In genomic region chr11:123247813-123248379, GRCh38 we compare ENCODE assay signal across 12 cellular contexts. TPM values are rescaled to one million over a fixed set of nuclear protein-coding genes. Genes with fewer than 3 reads are reported as not detected.
DNase-seq lines count a peak whose midpoint lies in the region; ATAC-seq, FAIRE-seq and TF ChIP-seq lines count a peak whose summit lies in the region.
"Had no signal": no experiment of that assay in that cellular context is flagged by ENCODE, and none has a peak within 500 bp of the region (broad histone marks: within the 10 kb centered on the region; RNA-seq: fewer than 3 reads in every experiment).

No MANE protein-coding gene starts in this region.

- no TSS peak for BruUV-seq in K562 (replicated peaks; lab: Mats Ljungman, UMichigan)

- TF ChIP-seq POLR2A in K562 (conservative IDR thresholded peaks at IDR 0.05) (no peak), prostate gland (IDR thresholded peaks at IDR 0.05) (no peak)

- no peaks in the 10 kb centered on the region for H3K9me3 ChIP-seq in BLaER1 treated with 17β-estradiol and CSF1 and Interleukin-3, amounts not matched to agents 10 nM and 100 nM (replicated peaks in 1 of 11)
- no peaks in the 10 kb centered on the region for H3K9me3 ChIP-seq in HEK293 (ENCODE audit: control insufficient read depth, insufficient read depth, low read depth, low read length)
- H3K9me3 ChIP-seq in SK-N-SH = no peaks in the 10 kb centered on the region
- H3K9me3 ChIP-seq in K562 (replicated peaks; ENCODE audit: control insufficient read depth, insufficient read depth, low read depth, low read length) = no peaks in the 10 kb centered on the region
- H3K9me3 ChIP-seq in prostate gland = no peaks in the 10 kb centered on the region
- H3K9me3 ChIP-seq: BE2C, Caco-2 had no signal

- POLR2A ChIA-PET in HEK293 (lab: Yijun Ruan, JAX) (interaction anchor here (1.0 to 1.2 kb wide), 3 partner anchors 136 to 193 kb away, joined by 3 to 5 read pairs (median 3); partner anchors contain the start of gene HSPA8), SK-N-SH (lab: Yijun Ruan, JAX) (interaction anchor here (0.6 to 3.3 kb wide), 4 partner anchors 52 to 186 kb away, joined by 3 to 9 read pairs (median 7); partner anchors contain the start of genes CLMP and HSPA8), K562 (lab: Yijun Ruan, JAX) (interaction anchor here (0.8 to 1.0 kb wide), 2 partner anchors 34 to 136 kb away, joined by 3 to 4 read pairs; no protein-coding TSS in a partner anchor)

- no peak for FAIRE-seq in K562 (lab: Jason Lieb, UNC)

- no peaks in the 10 kb centered on the region for H4K20me1 ChIP-seq in BLaER1 treated with 17β-estradiol and CSF1 and Interleukin-3, amounts not matched to agents 10 nM and 100 nM
- H4K20me1 ChIP-seq in SK-N-SH (ENCODE audit: insufficient read depth) (no peaks in the 10 kb centered on the region), K562 (replicated peaks; ENCODE audit: control insufficient read depth, insufficient read depth, low read length) (peaks cover 4% of the 10 kb centered on the region; the same call in 1 of the 2 replicates)

- H3K9me2 ChIP-seq in SK-N-SH = no peaks in the 10 kb centered on the region

- H3K27me3 ChIP-seq in BLaER1 treated with 17β-estradiol and CSF1 and Interleukin-3, amounts not matched to agents 10 nM and 100 nM = no peaks in the 10 kb centered on the region
- H3K27me3 ChIP-seq in SK-N-SH (ENCODE audit: insufficient read depth) (no peaks in the 10 kb centered on the region), K562 (ENCODE audit: control insufficient read depth in 2 of 2, insufficient read depth in 2 of 2, low read length in 2 of 2) (peaks cover 0 to 30% of the 10 kb centered on the region in 2 experiments; a peak in 3 of 5 replicates), prostate gland (replicated peaks; ENCODE audit: insufficient read depth) (no peaks in the 10 kb centered on the region)
- H3K27me3 ChIP-seq: BE2C had no signal

- no peak overlapping the region for H3K9ac ChIP-seq in BLaER1 treated with 17β-estradiol and CSF1 and Interleukin-3, amounts not matched to agents 10 nM and 100 nM
- no peak overlapping the region for H3K9ac ChIP-seq in SK-N-SH
- H3K9ac ChIP-seq in K562 (ENCODE audit: insufficient read depth in 1 of 2, low read depth in 2 of 2, low read length in 2 of 2) = no peak overlapping the region

- no peaks in the 10 kb centered on the region for H3K9me1 ChIP-seq in K562 (ENCODE audit: control insufficient read depth, insufficient read depth, low read length)

- H3F3A ChIP-seq in SK-N-SH (replicated peaks; ENCODE audit: insufficient read depth) = peaks cover 3% of the 10 kb centered on the region

- in situ Hi-C loops in K562 (cut with MboI) = loop anchor here (5.0 kb wide), 1 partner anchor 131 kb away; no protein-coding TSS in a partner anchor

- TF ChIP-seq EP300 in SK-N-SH (IDR thresholded peaks at IDR 0.05; ENCODE audit: borderline replicate concordance in 1 of 2, low read depth in 1 of 2, low read length in 1 of 2) = no peak
- no peak for TF ChIP-seq EP300 in K562 (IDR thresholded peaks at IDR 0.05; ENCODE audit: low read length)

- peaks cover 8 to 74% (median 42%) of the 10 kb centered on the region in 10 experiments; a peak in 18 of 20 replicates for H3K4me1 ChIP-seq in BLaER1 treated with 17β-estradiol and CSF1 and Interleukin-3, amounts not matched to agents 10 nM and 100 nM
- no peaks in the 10 kb centered on the region for H3K4me1 ChIP-seq in HEK293 (ENCODE audit: control insufficient read depth, insufficient read depth, low read length)
- H3K4me1 ChIP-seq in SK-N-SH (ENCODE audit: control insufficient read depth in 1 of 2, insufficient read depth in 2 of 2, low read depth in 1 of 2, low read length in 1 of 2) = peaks cover 3 to 14% of the 10 kb centered on the region in 2 experiments; a peak in 2 of 4 replicates
- H3K4me1 ChIP-seq in K562 (replicated peaks in 1 of 2; ENCODE audit: control insufficient read depth in 2 of 2, insufficient read depth in 2 of 2, low read length in 2 of 2) = no peaks in the 10 kb centered on the region
- no peaks in the 10 kb centered on the region for H3K4me1 ChIP-seq in prostate gland (replicated peaks)
- H3K4me1 ChIP-seq: Caco-2 had no signal

- CTCF ChIA-PET in HEK293 (lab: Yijun Ruan, JAX) (interaction anchor here (0.6 to 6.5 kb wide), 31 partner anchors 7 to 385 kb away, joined by 3 to 261 read pairs (median 5); no protein-coding TSS in a partner anchor), SK-N-SH (lab: Yijun Ruan, JAX) (interaction anchor here (0.6 to 19.9 kb wide), 55 partner anchors 7 to 329 kb away, joined by 3 to 437 read pairs (median 6); partner anchors contain the start of gene CLMP), K562 (lab: Yijun Ruan, JAX; ENCODE audit: low intra/inter-chr PET ratio) (interaction anchor here (0.7 to 2.5 kb wide), 5 partner anchors 10 to 668 kb away, joined by 3 to 13 read pairs (median 3); no protein-coding TSS in a partner anchor)

- ATAC-seq in K562 = no peak
- no peak for ATAC-seq in GM18520 (IDR thresholded peaks at IDR 0.05; ENCODE audit: unreplicated experiment)

- H2AFZ ChIP-seq in SK-N-SH (ENCODE audit: low read depth) = peak overlapping the region; percentile 65; the same call in 1 of the 2 replicates
- no peak overlapping the region for H2AFZ ChIP-seq in K562 (ENCODE audit: low read depth, low read length)

- intact Hi-C loops in K562 (cut with micrococcal nuclease) = loop anchor here (1.0 to 5.0 kb wide), 3 partner anchors 81 to 386 kb away; no protein-coding TSS in a partner anchor
- intact Hi-C loops in prostate gland (cut with DNase I) = loop anchor here (5.0 kb wide), 1 partner anchor 136 kb away; no protein-coding TSS in a partner anchor

- no peaks in the 10 kb centered on the region for H3K36me3 ChIP-seq in BLaER1 treated with 17β-estradiol and CSF1 and Interleukin-3, amounts not matched to agents 10 nM and 100 nM
- H3K36me3 ChIP-seq in HEK293 (ENCODE audit: control insufficient read depth in 2 of 2, insufficient read depth in 1 of 2, low read length in 2 of 2) (no peaks in the 10 kb centered on the region), SK-N-SH (replicated peaks in 1 of 2; ENCODE audit: control insufficient read depth in 1 of 2, insufficient read depth in 2 of 2, low read length in 1 of 2) (no peaks in the 10 kb centered on the region), K562 (ENCODE audit: control insufficient read depth, insufficient read depth, low read length) (no peaks in the 10 kb centered on the region), prostate gland (no peaks in the 10 kb centered on the region)
- H3K36me3 ChIP-seq: BE2C had no signal

- no peak overlapping the region for H3K4me3 ChIP-seq in BLaER1 treated with 17β-estradiol and CSF1 and Interleukin-3, amounts not matched to agents 10 nM and 100 nM
- H3K4me3 ChIP-seq in HEK293 (ENCODE audit: low read depth, low read length) (no peak overlapping the region), SK-N-SH (ENCODE audit: low read depth in 2 of 2, low read length in 1 of 2) (no peak overlapping the region), K562 (no peak overlapping the region), prostate gland (no peak overlapping the region)

- H3K79me2 ChIP-seq in SK-N-SH (ENCODE audit: insufficient read depth) (no peaks in the 10 kb centered on the region), K562 (ENCODE audit: control insufficient read depth, insufficient read depth, low read length) (no peaks in the 10 kb centered on the region)

- H3K27ac ChIP-seq in BLaER1 treated with 17β-estradiol and CSF1 and Interleukin-3, amounts not matched to agents 10 nM and 100 nM = no peak overlapping the region
- H3K27ac ChIP-seq in HEK293 (ENCODE audit: extremely low read depth, low read depth, low read length) = no peak overlapping the region
- no peak overlapping the region for H3K27ac ChIP-seq in SK-N-SH (ENCODE audit: low read depth in 2 of 2, low read length in 1 of 2)
- no peak overlapping the region for H3K27ac ChIP-seq in K562 (ENCODE audit: extremely low read depth, low read depth, low read length)
- no peak overlapping the region for H3K27ac ChIP-seq in prostate gland
- H3K27ac ChIP-seq: HL-60 had no signal

- WGBS in SK-N-SH (ENCODE audit: low lambda C conversion rate) = 28% methylated on average over 6 of the region's 6 CpGs
- WGBS in K562 (ENCODE audit: insufficient coverage, low coverage, missing lambda C conversion rate) = 0% methylated on average over 5 of the region's 6 CpGs
- 46% methylated on average over 6 of the region's 6 CpGs for WGBS in prostate gland

- TF ChIP-seq RAD21 in SK-N-SH (IDR thresholded peaks at IDR 0.05; ENCODE audit: low read length) (no peak), K562 (CRISPR knock-in tag; conservative IDR thresholded peaks at IDR 0.05 in 1 of 2, IDR thresholded peaks at IDR 0.05 in 1 of 2) (no peak)

- TF ChIP-seq CTCF in HEK293 (tag by site-specific recombination; IDR thresholded peaks at IDR 0.05) = no peak
- TF ChIP-seq CTCF in SK-N-SH (IDR thresholded peaks at IDR 0.05) = no peak
- TF ChIP-seq CTCF in K562 (IDR thresholded peaks at IDR 0.05 in 2 of 3, conservative IDR thresholded peaks at IDR 0.05 in 1 of 3; ENCODE audit: insufficient read depth in 2 of 3, low read depth in 1 of 3, low read length in 3 of 3) = no peak
- no peak for TF ChIP-seq CTCF in prostate gland (IDR thresholded peaks at IDR 0.05)

- DNase-seq in SK-N-SH (peak; percentile 33), K562 (ENCODE audit: extremely low read depth in 1 of 4, low spot score in 3 of 4) (no peak), midbrain (lab: John Stamatoyannopoulos, UW) (no peak), prostate gland (ENCODE audit: low spot score) (no peak), putamen (ENCODE audit: low spot score) (no peak)
- DNase-seq: GOT3 had no signal

- peak overlapping the region in 6 of 11 experiments; percentile 29 to 79 (median 41); a peak in 12 of 22 replicates for H3K4me2 ChIP-seq in BLaER1 treated with 17β-estradiol and CSF1 and Interleukin-3, amounts not matched to agents 10 nM and 100 nM
- H3K4me2 ChIP-seq in SK-N-SH (no peak overlapping the region), K562 (ENCODE audit: insufficient read depth, low read length) (no peak overlapping the region)

RNA-seq across cellular contexts. Expression of gene CLMP, which starts 52.8 kb away (rescaled TPM):
- polyA plus RNA-seq in SK-N-SH (2012; rRNA removed) = 61.9 and 85.1 TPM in 2 replicates
- 62.2 and 80.3 TPM in 2 replicates for polyA plus RNA-seq in SK-N-SH (2012; cell fraction: cytosol; rRNA removed)
- polyA plus RNA-seq in SK-N-SH (2012; cell fraction: nucleus; rRNA removed) = 63.2 and 66.2 TPM in 2 replicates
- total RNA-seq in K562 (2011; cell fraction: chromatin; rRNA removed; ENCODE audit: low replicate concordance) = not detected in 2 replicates
- total RNA-seq in K562 (2011; cell fraction: nucleolus; rRNA removed) = not detected in 2 replicates
- total RNA-seq in K562 (2011; cell fraction: nucleoplasm; rRNA removed) = not detected in 2 replicates
- not detected in 2 replicates for total RNA-seq in K562 (2014; rRNA removed)
- not detected in 2 replicates for total RNA-seq in K562 (2014; rRNA removed; fragmentation: Illumina TruSeq; extraction: Trizol)
- not detected in 2 replicates for total RNA-seq in K562 (2015; rRNA removed; fragmentation: Illumina TruSeq; extraction: Trizol)
- 0.02 and 0.49 TPM in 2 replicates for total RNA-seq in K562 (2021)
- polyA plus RNA-seq in K562 (2011; rRNA removed) = not detected in 2 replicates
- not detected in 2 replicates for polyA plus RNA-seq in K562 (2011; cell fraction: cytosol; rRNA removed)
- polyA plus RNA-seq in K562 (2011; cell fraction: nucleus; rRNA removed) = not detected in 2 replicates
- polyA plus RNA-seq in K562 (2012) = 0.03 and 0.05 TPM in 2 replicates
- polyA plus RNA-seq in K562 (2014; fragmentation: Illumina TruSeq; extraction: Trizol) = not detected in 2 replicates
- under 1 TPM; 0.03 to 0.15 TPM for polyA plus RNA-seq in K562 (2014; fragmentation: Nextera tagmentation; extraction: Ambion mirVana)
- polyA plus RNA-seq in K562 (2014; rRNA removed) = not detected in 2 replicates
- polyA minus RNA-seq in K562 (2011; rRNA and poly(A)+ RNA removed) = not detected in 2 replicates
- not detected in 2 replicates for polyA minus RNA-seq in K562 (2011; cell fraction: cytosol; rRNA and poly(A)+ RNA removed)
- polyA minus RNA-seq in K562 (2011; cell fraction: nucleus; rRNA and poly(A)+ RNA removed) = 0.13 TPM in 1 of 2 replicates, not detected in the other
- total RNA-seq in prostate gland = 10 to 100 TPM in 1 of 2 donors, 1 to 10 TPM in 1; 5.0 to 10.7 TPM

Comparison
In these comparisons a context has a peak if more than half of its experiments do, and no peak if none do; other contexts are left out.
1. H3K4me2 ChIP-seq: peak in BLaER1 treated with 17β-estradiol and CSF1 and Interleukin-3, amounts not matched to agents 10 nM and 100 nM (6 of 11); none in SK-N-SH (single experiment) and K562 (single experiment).
2. RNA of gene CLMP, which starts 52.8 kb away (total RNA-seq): 5.0 to 10.7 TPM in prostate gland; 0.02 to 0.49 TPM in K562; every median in the first group is over 4 times any median in the second.